In genomic region chr10:12443026-12443425, GRCh38 we compare ENCODE assay signal across 26 cellular contexts.
"Had no signal": no experiment of that assay in that cellular context is flagged by ENCODE, and none has a peak within 500 bp of the region (broad histone marks: within the 10 kb centered on the region; RNA-seq: fewer than 3 reads in every experiment).

No MANE protein-coding gene starts in this region.

- FAIRE-seq: small intestine had no signal

- H3K9me3 ChIP-seq: neutrophil, ovary, psoas muscle, right lobe of liver, sigmoid colon, suprapubic skin, testis, tibial artery, transverse colon, upper lobe of right lung, uterus had no signal

- H3K36me3 ChIP-seq: neutrophil, ovary, right lobe of liver, sigmoid colon, suprapubic skin, tibial artery, transverse colon, upper lobe of right lung, uterus had no signal

- H3K79me2 ChIP-seq: parathyroid adenoma had no signal

- H3K27ac ChIP-seq: neutrophil, ovary, parathyroid adenoma, psoas muscle, suprapubic skin, transverse colon, upper lobe of right lung had no signal

- H3K4me3 ChIP-seq: ovary, psoas muscle, right lobe of liver, sigmoid colon, suprapubic skin, testis, tibial artery, transverse colon, upper lobe of right lung, uterus had no signal

- DNase-seq: naive thymus-derived CD8-positive, alpha-beta T cell; nephron progenitor cell; nucleus accumbens; ovary; psoas muscle; right cardiac atrium; right lobe of liver; sigmoid colon; small intestine; stimulated activated CD4-positive, alpha-beta T cell treated with anti-CD3 and anti-CD28 coated beads, Interleukin-15, amount 100 ng/mL, for 24 hours; stimulated activated CD4-positive, alpha-beta T cell treated with anti-CD3 and anti-CD28 coated beads, Interleukin-2, amount 100 ng/mL, for 24 hours; stimulated activated CD4-positive, alpha-beta T cell treated with anti-CD3 and anti-CD28 coated beads, Interleukin-2, amount 100 ng/mL, for 48 hours; stimulated activated CD4-positive, alpha-beta T cell treated with anti-CD3 and anti-CD28 coated beads, Interleukin-4, amount 100 ng/mL, for 4 hours; stimulated activated CD8-positive, alpha-beta memory T cell treated with anti-CD3 and anti-CD28 coated beads, Interleukin-4, amount 100 ng/mL, for 48 hours; stimulated activated naive CD4-positive, alpha-beta T cell; stimulated activated naive CD8-positive, alpha-beta T cell treated with anti-CD3 and anti-CD28 coated beads, Interleukin-15, amount 100 ng/mL, for 72 hours; stimulated activated naive CD8-positive, alpha-beta T cell treated with anti-CD3 and anti-CD28 coated beads, Interleukin-15, Interleukin-2, amounts not matched to agents 100 U/mL and 50 U/mL, for 24 hours; substantia nigra; testis; tibial artery; transverse colon; upper lobe of right lung; uterus had no signal

- H3K27me3 ChIP-seq: neutrophil, ovary, right lobe of liver, sigmoid colon, suprapubic skin, testis, tibial artery, transverse colon, upper lobe of right lung, uterus had no signal

- H3K9ac ChIP-seq: parathyroid adenoma had no signal

- H3K4me1 ChIP-seq: parathyroid adenoma, psoas muscle, upper lobe of right lung, uterus had no signal
